In the genomic region with DNA sequence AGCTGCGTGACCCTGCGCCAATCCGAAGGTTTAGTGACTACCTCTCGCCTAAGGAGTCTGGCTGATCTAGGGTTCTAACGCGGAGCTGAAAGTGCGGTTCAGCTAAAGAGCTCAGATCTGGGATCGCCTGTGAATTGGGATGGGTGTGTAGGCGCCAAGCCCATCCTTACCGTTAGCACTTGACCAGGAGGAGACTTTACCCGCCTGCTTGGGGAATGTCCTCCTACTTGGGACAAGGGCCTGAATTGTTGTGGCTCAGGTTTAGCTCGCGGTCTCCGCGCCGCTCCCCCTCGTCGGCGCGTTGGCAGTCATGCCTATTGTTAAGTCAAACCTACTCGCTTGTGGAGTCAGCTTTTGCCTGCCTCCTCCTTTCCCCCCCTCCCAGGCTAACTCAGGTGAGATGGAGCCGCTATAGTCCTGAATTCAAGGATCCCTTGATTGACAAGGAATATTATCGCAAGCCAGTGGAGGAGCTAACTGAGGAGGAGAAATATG, we compare ENCODE assay signal across 8 cellular contexts. TPM values are rescaled to one million over a fixed set of nuclear protein-coding genes. Genes with fewer than 3 reads are reported as not detected.
DNase-seq lines count a peak whose midpoint lies in the region; ATAC-seq and TF ChIP-seq lines count a peak whose summit lies in the region.

No MANE protein-coding gene starts in this region.

- no peak for TF ChIP-seq POLR2A in tibial nerve (IDR thresholded peaks at IDR 0.05)

- WGBS in liver, result under 1% methylated on average over 23 of the region's 23 CpGs
- 1 to 3% methylated on average over 11 to 21 of the region's 23 CpGs for WGBS in tibial nerve, 2 donors

- TF ChIP-seq EP300 in tibial nerve (IDR thresholded peaks at IDR 0.05), result no peak

- H3K9ac ChIP-seq in liver (ENCODE audit: low read depth in 1 of 2, low read length in 2 of 2), result peak overlapping the region; percentile 93 to 98

- H3K4me1 ChIP-seq in liver (ENCODE audit: control insufficient read depth in 4 of 4, insufficient read depth in 4 of 4, low read length in 3 of 4), result peaks cover 0 to 38% (median 24%) of the 10 kb centered on the region in 4 donors
- peaks cover 0 to 41% (median 25%) of the 10 kb centered on the region in 4 donors for H3K4me1 ChIP-seq in tibial nerve

- peak overlapping the region; percentile 92 to 95 for H3K27ac ChIP-seq in liver (ENCODE audit: low read depth in 1 of 2, low read length in 2 of 2)
- H3K27ac ChIP-seq in tibial nerve, result peak overlapping the region; percentile 91 to 98 (median 94)

- H3K9me3 ChIP-seq in liver (ENCODE audit: control insufficient read depth in 4 of 4, low read length in 3 of 4) (no peaks in the 10 kb centered on the region), tibial nerve (no peaks in the 10 kb centered on the region)

- TF ChIP-seq CTCF in astrocyte of the cerebellum (IDR thresholded peaks at IDR 0.05; ENCODE audit: low read depth, low read length, missing control alignments) (no peak), liver (IDR thresholded peaks at IDR 0.05; ENCODE audit: low read depth, low read length, missing input control) (no peak), tibial nerve (IDR thresholded peaks at IDR 0.05) (no peak)

- no peak for TF ChIP-seq RAD21 in liver (IDR thresholded peaks at IDR 0.05)

- peak; percentile 75 for DNase-seq in DMS53 (lab: John Stamatoyannopoulos, UW)
- no peak for DNase-seq in astrocyte of the cerebellum (ENCODE audit: low read depth)
- DNase-seq in tibial nerve (ENCODE audit: low spot score in 2 of 2), result no peak
- DNase-seq in ecto neural progenitor cell (ENCODE audit: low spot score), result no peak
- DNase-seq in DMS153 (lab: John Stamatoyannopoulos, UW), result no peak
- DNase-seq in NCI-H524 treated with DMSO at 0.1 percent for 48 hours (lab: John Stamatoyannopoulos, UW), result no peak

- ATAC-seq in HG03520 (IDR thresholded peaks at IDR 0.05; ENCODE audit: unreplicated experiment), result peak; percentile 6

- H3K36me3 ChIP-seq in liver (ENCODE audit: control insufficient read depth in 4 of 4, insufficient read depth in 3 of 4, low read depth in 1 of 4, low read length in 3 of 4), result peaks cover 5 to 23% (median 19%) of the 10 kb centered on the region in 4 donors
- peaks cover 0 to 40% (median 0%) of the 10 kb centered on the region in 3 donors for H3K36me3 ChIP-seq in tibial nerve

- H3K27me3 ChIP-seq in liver (ENCODE audit: control insufficient read depth in 4 of 4, insufficient read depth in 4 of 4, low read length in 3 of 4) (no peaks in the 10 kb centered on the region), tibial nerve (no peaks in the 10 kb centered on the region)

- peak overlapping the region; percentile 81 for H3K4me3 ChIP-seq in astrocyte of the cerebellum (ENCODE audit: low read depth, low read length)
- H3K4me3 ChIP-seq in liver (ENCODE audit: low read depth in 1 of 3, low read length in 3 of 3), result peak overlapping the region; percentile 79 to 100 (median 96)
- peak overlapping the region; percentile 82 to 99 (median 89) for H3K4me3 ChIP-seq in tibial nerve

- in situ Hi-C loops in astrocyte of the cerebellum (cut with HindIII; ENCODE audit: low sequenced_read_pairs), result no loop called here

TF ChIP-seq in liver, 16 proteins besides CTCF, POLR2A, EP300 and RAD21:
- no peak for TF ChIP-seq HNF4A (conservative IDR thresholded peaks at IDR 0.05)
- no peak for TF ChIP-seq HNF4G (IDR thresholded peaks at IDR 0.05)
- TF ChIP-seq RXRA (IDR thresholded peaks at IDR 0.05), result no peak
- no peak for TF ChIP-seq JUND (IDR thresholded peaks at IDR 0.05)
- TF ChIP-seq SP1 (IDR thresholded peaks at IDR 0.05), result no peak
- TF ChIP-seq, protein P1, sequence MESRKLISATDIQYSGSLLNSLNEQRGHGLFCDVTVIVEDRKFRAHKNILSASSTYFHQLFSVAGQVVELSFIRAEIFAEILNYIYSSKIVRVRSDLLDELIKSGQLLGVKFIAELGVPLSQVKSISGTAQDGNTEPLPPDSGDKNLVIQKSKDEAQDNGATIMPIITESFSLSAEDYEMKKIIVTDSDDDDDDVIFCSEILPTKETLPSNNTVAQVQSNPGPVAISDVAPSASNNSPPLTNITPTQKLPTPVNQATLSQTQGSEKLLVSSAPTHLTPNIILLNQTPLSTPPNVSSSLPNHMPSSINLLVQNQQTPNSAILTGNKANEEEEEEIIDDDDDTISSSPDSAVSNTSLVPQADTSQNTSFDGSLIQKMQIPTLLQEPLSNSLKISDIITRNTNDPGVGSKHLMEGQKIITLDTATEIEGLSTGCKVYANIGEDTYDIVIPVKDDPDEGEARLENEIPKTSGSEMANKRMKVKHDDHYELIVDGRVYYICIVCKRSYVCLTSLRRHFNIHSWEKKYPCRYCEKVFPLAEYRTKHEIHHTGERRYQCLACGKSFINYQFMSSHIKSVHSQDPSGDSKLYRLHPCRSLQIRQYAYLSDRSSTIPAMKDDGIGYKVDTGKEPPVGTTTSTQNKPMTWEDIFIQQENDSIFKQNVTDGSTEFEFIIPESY (IDR thresholded peaks at IDR 0.05), result no peak
- TF ChIP-seq REST (IDR thresholded peaks at IDR 0.05), result no peak
- TF ChIP-seq EGR1 (IDR thresholded peaks at IDR 0.05; ENCODE audit: low read depth in 2 of 2), result no peak
- no peak for TF ChIP-seq GABPA (IDR thresholded peaks at IDR 0.05 in 1 of 2, conservative IDR thresholded peaks at IDR 0.05 in 1 of 2)
- no peak for TF ChIP-seq NR2F2 (IDR thresholded peaks at IDR 0.05)
- TF ChIP-seq FOXA2 (IDR thresholded peaks at IDR 0.05), result no peak
- TF ChIP-seq YY1 (IDR thresholded peaks at IDR 0.05), result no peak
- no peak for TF ChIP-seq TAF1 (conservative IDR thresholded peaks at IDR 0.05)
- TF ChIP-seq, protein P2, sequence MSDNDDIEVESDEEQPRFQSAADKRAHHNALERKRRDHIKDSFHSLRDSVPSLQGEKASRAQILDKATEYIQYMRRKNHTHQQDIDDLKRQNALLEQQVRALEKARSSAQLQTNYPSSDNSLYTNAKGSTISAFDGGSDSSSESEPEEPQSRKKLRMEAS (IDR thresholded peaks at IDR 0.05), result no peak
- no peak for TF ChIP-seq FOXA1 (IDR thresholded peaks at IDR 0.05)
- TF ChIP-seq, protein P3, sequence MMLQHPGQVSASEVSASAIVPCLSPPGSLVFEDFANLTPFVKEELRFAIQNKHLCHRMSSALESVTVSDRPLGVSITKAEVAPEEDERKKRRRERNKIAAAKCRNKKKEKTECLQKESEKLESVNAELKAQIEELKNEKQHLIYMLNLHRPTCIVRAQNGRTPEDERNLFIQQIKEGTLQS (IDR thresholded peaks at IDR 0.05), result no peak

RNA-seq across cellular contexts. Expression of gene MRPS7, which starts 0.5 kb away (rescaled TPM):
- 10 to 100 TPM; 24.1 to 33.0 TPM for total RNA-seq in liver
- polyA plus RNA-seq in liver, result 10 to 100 TPM; 45.8 to 58.9 TPM
- 10 to 100 TPM; 31.2 to 36.6 (median 33.6) TPM for total RNA-seq in tibial nerve

RNA-seq across cellular contexts. Expression of gene GGA3, which starts 0.8 kb away (rescaled TPM):
- 10 to 100 TPM in 1 of 2 donors, 1 to 10 TPM in 1; 8.8 to 17.3 TPM for total RNA-seq in liver
- 1 to 10 TPM; 4.6 to 9.5 TPM for polyA plus RNA-seq in liver
- 10 to 100 TPM; 45.5 to 66.0 (median 56.6) TPM for total RNA-seq in tibial nerve

RNA-seq across cellular contexts. Expression of gene MIF4GD, which starts 8.9 kb away (rescaled TPM):
- total RNA-seq in liver (1 to 10 TPM; 6.2 to 8.6 TPM), tibial nerve (10 to 100 TPM; 18.4 to 53.1 (median 41.0) TPM)
- 10 to 100 TPM; 10.8 to 13.6 TPM for polyA plus RNA-seq in liver

RNA-seq across cellular contexts. Expression of gene SLC25A19, which starts 27.1 kb away (rescaled TPM):
- total RNA-seq in liver, result 1 to 10 TPM; 8.0 to 9.5 TPM
- polyA plus RNA-seq in liver, result 1 to 10 TPM; 4.7 to 5.2 TPM
- total RNA-seq in tibial nerve, result 10 to 100 TPM; 16.7 to 23.1 (median 20.1) TPM

RNA-seq across cellular contexts. Expression of gene NUP85, which starts 56.7 kb away (rescaled TPM):
- total RNA-seq in liver (10 to 100 TPM; 27.9 to 36.3 TPM), tibial nerve (10 to 100 TPM; 38.1 to 68.6 (median 53.2) TPM)
- 10 to 100 TPM; 15.2 to 31.2 TPM for polyA plus RNA-seq in liver
